Comparison of ENCODE assay signal across 18 cellular contexts in genomic region chr1:66848193-66848592, GRCh38. TPM values are rescaled to one million over a fixed set of nuclear protein-coding genes. Genes with fewer than 3 reads are reported as not detected.
DNase-seq lines count a peak whose midpoint lies in the region; ATAC-seq and TF ChIP-seq lines count a peak whose summit lies in the region.
"Had no signal": no experiment of that assay in that cellular context is flagged by ENCODE, and none has a peak within 500 bp of the region (broad histone marks: within the 10 kb centered on the region; RNA-seq: fewer than 3 reads in every experiment).

No MANE protein-coding gene starts in this region.

- no peaks in the 10 kb centered on the region for H3K9me3 ChIP-seq in cardiac muscle cell (ENCODE audit: low read depth)
- no peaks in the 10 kb centered on the region for H3K9me3 ChIP-seq in right cardiac atrium (ENCODE audit: control insufficient read depth, low read length)
- H3K9me3 ChIP-seq in OCI-LY7 (ENCODE audit: low read length): peaks cover 10% of the 10 kb centered on the region; the same call in 1 of the 2 replicates
- H3K9me3 ChIP-seq: BLaER1, HAP-1 had no signal

- H3K36me3 ChIP-seq in cardiac muscle cell (no peaks in the 10 kb centered on the region), OCI-LY7 (ENCODE audit: insufficient read depth, low read length) (peaks cover under 1% of the 10 kb centered on the region; the same call in 1 of the 2 replicates), brain microvascular endothelial cell (replicated peaks) (no peaks in the 10 kb centered on the region)
- H3K36me3 ChIP-seq: BLaER1, HAP-1 had no signal

- no TSS peak for BruUV-seq in OCI-LY7 (replicated peaks; lab: Mats Ljungman, UMichigan)

- no peaks in the 10 kb centered on the region; the same call in 1 of the 2 replicates for H3K9me2 ChIP-seq in OCI-LY7 (ENCODE audit: insufficient read depth, low read length)

- H3K4me3 ChIP-seq in cardiac muscle cell: no peak overlapping the region
- no peak overlapping the region for H3K4me3 ChIP-seq in right cardiac atrium (ENCODE audit: low read length)
- no peak overlapping the region for H3K4me3 ChIP-seq in OCI-LY7 (ENCODE audit: low read depth, low read length, poor library complexity, severe bottlenecking)
- no peak overlapping the region for H3K4me3 ChIP-seq in fibroblast of villous mesenchyme (ENCODE audit: low read depth, low read length)
- H3K4me3 ChIP-seq in brain microvascular endothelial cell (ENCODE audit: low read depth, low read length): no peak overlapping the region
- H3K4me3 ChIP-seq: BLaER1, HAP-1 had no signal

- TF ChIP-seq CTCF in cardiac muscle cell (IDR thresholded peaks at IDR 0.05; ENCODE audit: low read depth, low read length) (no peak), OCI-LY7 (conservative IDR thresholded peaks at IDR 0.05; ENCODE audit: low read length) (no peak), fibroblast of villous mesenchyme (IDR thresholded peaks at IDR 0.05; ENCODE audit: insufficient read depth, low read depth, low read length) (no peak), brain microvascular endothelial cell (IDR thresholded peaks at IDR 0.05; ENCODE audit: low read depth, low read length, missing control alignments) (no peak)

- 66% methylated on average over 2 of the region's 2 CpGs for WGBS in right cardiac atrium

- H3K27me3 ChIP-seq in cardiac muscle cell (no peaks in the 10 kb centered on the region), right cardiac atrium (ENCODE audit: control insufficient read depth, insufficient read depth) (no peaks in the 10 kb centered on the region), brain microvascular endothelial cell (replicated peaks) (no peaks in the 10 kb centered on the region)
- H3K27me3 ChIP-seq: BLaER1 had no signal

- in situ Hi-C loops in brain microvascular endothelial cell (cut with HindIII; ENCODE audit: low pct_ligation_motif_present, low sequenced_read_pairs): no loop called here

- ATAC-seq in right cardiac atrium: no peak
- ATAC-seq in HG02970 (IDR thresholded peaks at IDR 0.05; ENCODE audit: low FRiP score, unreplicated experiment): no peak
- ATAC-seq: CD8-positive, alpha-beta T cell had no signal

- no peaks in the 10 kb centered on the region for H3K79me2 ChIP-seq in OCI-LY7 (ENCODE audit: insufficient read depth, low read depth, low read length)

- peak overlapping the region; percentile 2; the same call in 1 of the 2 replicates for H2AFZ ChIP-seq in OCI-LY7 (ENCODE audit: low read length)

- intact Hi-C loops in right cardiac atrium (cut with DNase I): no loop called here
- intact Hi-C loops in OCI-LY7 (cut with micrococcal nuclease; ENCODE audit: unreplicated experiment): no loop called here

- no peak overlapping the region for H3K4me2 ChIP-seq in OCI-LY7 (ENCODE audit: low read length)
- H3K4me2 ChIP-seq: BLaER1 had no signal

- peak overlapping the region; percentile 64 for H3K27ac ChIP-seq in cardiac muscle cell
- no peak overlapping the region for H3K27ac ChIP-seq in right cardiac atrium (ENCODE audit: low read length)
- H3K27ac ChIP-seq in OCI-LY7 (ENCODE audit: low read depth, low read length, poor library complexity, severe bottlenecking): no peak overlapping the region
- no peak overlapping the region for H3K27ac ChIP-seq in brain microvascular endothelial cell
- H3K27ac ChIP-seq: BLaER1 had no signal

- CTCF ChIA-PET in OCI-LY7 (lab: Charles Lee; ENCODE audit: unreplicated experiment): no interaction called here

- H4K20me1 ChIP-seq in OCI-LY7 (ENCODE audit: insufficient read depth, low read length): no peaks in the 10 kb centered on the region
- H4K20me1 ChIP-seq: BLaER1 had no signal

- H3K4me1 ChIP-seq in cardiac muscle cell (ENCODE audit: low read depth) (peaks cover 28% of the 10 kb centered on the region), right cardiac atrium (ENCODE audit: control insufficient read depth, insufficient read depth, low read length) (no peaks in the 10 kb centered on the region), OCI-LY7 (ENCODE audit: insufficient read depth, low read length, poor library complexity, severe bottlenecking) (peaks cover 11% of the 10 kb centered on the region)
- H3K4me1 ChIP-seq: BLaER1, HAP-1 had no signal

- POLR2A ChIA-PET in OCI-LY7 (lab: Charles Lee): interaction anchor here (2.8 kb wide), 1 partner anchor 10 kb away, joined by 9 read pairs; no protein-coding TSS in a partner anchor

- DNase-seq in cardiac muscle cell (ENCODE audit: low read depth in 1 of 2, low spot score in 1 of 2) (peak in 1 of 2 donors; percentile 5), right cardiac atrium (no peak), OCI-LY7 (ENCODE audit: low spot score) (no peak), fibroblast of villous mesenchyme (ENCODE audit: low read depth) (peak; percentile 4), SIG-M5 (lab: John Stamatoyannopoulos, UW) (no peak), brain microvascular endothelial cell (no peak)
- no peak for DNase-seq in activated CD4-positive, CD25-positive, alpha-beta regulatory T cell treated with anti-CD3 and anti-CD28 coated beads, Interleukin-2, amount 50 U/mL, for 72 hours
- DNase-seq: 8988T; Calu3; CD8-positive, alpha-beta T cell; IMR-90 had no signal

RNA-seq across cellular contexts. Expression of gene INSL5, which starts 47.1 kb away (rescaled TPM):
- total RNA-seq in cardiac muscle cell: 0.67 TPM in 1 of 2 replicates, not detected in the other
- polyA plus RNA-seq in cardiac muscle cell: not detected in 2 replicates
- total RNA-seq in right cardiac atrium: not detected
- not detected for polyA plus RNA-seq in right cardiac atrium
- total RNA-seq in OCI-LY7 (2014; rRNA removed; shearing (Covaris generic)): not detected in 2 replicates
- total RNA-seq in OCI-LY7 (2022): not detected in 2 replicates
- total RNA-seq in fibroblast of villous mesenchyme: not detected in 2 replicates
- total RNA-seq: A673; Calu3; CD8-positive, alpha-beta T cell; H4; IMR-90 had no signal
- polyA plus RNA-seq: AG04450, CD14-positive monocyte, IMR-90 had no signal
